ENCODE assay signal across 8 cellular contexts in the genomic region with DNA sequence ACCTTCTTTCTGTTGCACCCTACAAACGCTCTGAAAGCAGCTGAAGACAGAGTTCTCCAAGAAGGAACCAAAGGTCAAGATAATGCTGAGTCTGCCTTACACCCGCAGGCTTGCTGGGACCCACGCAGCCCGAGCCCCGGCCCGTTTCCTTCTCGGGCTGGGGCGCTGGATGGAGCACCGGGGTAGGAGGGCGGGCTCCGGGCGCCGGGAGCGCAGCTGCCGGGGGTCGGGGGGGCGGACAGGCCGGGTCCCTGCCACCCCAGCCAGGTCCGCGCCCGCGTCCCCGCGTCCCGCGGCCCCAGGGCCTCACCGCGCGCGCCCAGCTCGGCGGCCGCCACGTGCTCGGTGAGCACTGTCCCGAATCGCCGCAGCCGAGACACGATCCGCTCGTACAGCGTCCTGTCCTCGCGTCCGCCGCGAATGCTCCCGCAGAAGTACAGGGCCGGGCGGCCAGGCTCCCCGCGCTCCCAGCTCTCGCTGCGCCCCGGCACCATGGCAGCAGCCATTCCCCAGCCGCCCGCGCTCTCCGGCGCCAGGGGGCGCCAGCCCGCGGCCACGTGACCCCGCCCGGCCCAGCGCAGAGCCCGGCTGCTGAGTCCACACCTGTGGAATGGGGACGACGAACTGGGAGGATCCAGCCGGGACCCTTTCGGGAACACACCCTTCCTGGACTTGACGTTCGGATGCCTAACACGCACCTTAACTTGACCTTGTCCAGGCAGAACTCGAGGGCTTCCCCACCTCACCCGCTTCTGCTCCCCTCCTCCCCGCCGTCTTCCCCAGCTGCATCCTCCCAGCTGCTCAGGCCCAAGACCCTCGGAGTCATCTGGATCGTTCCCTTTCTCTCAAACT. TPM values are rescaled to one million over a fixed set of nuclear protein-coding genes. Genes with fewer than 3 reads are reported as not detected.
DNase-seq lines count a peak whose midpoint lies in the region; ATAC-seq and TF ChIP-seq lines count a peak whose summit lies in the region.

A gene with protein sequence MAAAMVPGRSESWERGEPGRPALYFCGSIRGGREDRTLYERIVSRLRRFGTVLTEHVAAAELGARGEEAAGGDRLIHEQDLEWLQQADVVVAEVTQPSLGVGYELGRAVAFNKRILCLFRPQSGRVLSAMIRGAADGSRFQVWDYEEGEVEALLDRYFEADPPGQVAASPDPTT (minus strand): TSS at position 531 of the 852 bp plus-strand sequence. CDS start 25 bp downstream, at position 506.

- in situ Hi-C loops in endometrial microvascular endothelial cells (cut with HindIII; ENCODE audit: inconsistent ontology term, low pct_unique_long_range_greater_than_20kb, low sequenced_read_pairs), result no loop called here

- ATAC-seq in GM18858 (IDR thresholded peaks at IDR 0.05; ENCODE audit: unreplicated experiment) (peak; percentile 50), HG03108 (IDR thresholded peaks at IDR 0.05; ENCODE audit: unreplicated experiment) (peak; percentile 63)

- peak; percentile 58 for TF ChIP-seq CTCF in AG09309 (IDR thresholded peaks at IDR 0.05; ENCODE audit: control insufficient read depth, insufficient read depth, low read depth, low read length, missing control alignments)

- peak; percentile 3 for DNase-seq in AG09309 (ENCODE audit: low read depth)
- DNase-seq in NCI-H774 (lab: John Stamatoyannopoulos, UW), result peak; percentile 66
- peak; percentile 64 to 76 (median 65) for DNase-seq in activated CD8-positive, alpha-beta memory T cell treated with anti-CD3 and anti-CD28 coated beads for 48 hours (ENCODE audit: low read depth in 2 of 3, low spot score in 2 of 3)
- peak; percentile 95 for DNase-seq in mesenteric fat pad (ENCODE audit: low spot score)
- peak; percentile 73 for DNase-seq in stimulated activated CD8-positive, alpha-beta memory T cell treated with anti-CD3 and anti-CD28 coated beads, Interleukin-15, amount 100 ng/mL, for 24 hours (ENCODE audit: low read depth)

- H3K4me3 ChIP-seq in AG09309 (ENCODE audit: control insufficient read depth, low read depth, low read length), result peak within 1 kb of the TSS; percentile 38

RNA-seq across cellular contexts. Expression of the gene that starts here (rescaled TPM):
- 121 TPM for total RNA-seq in endometrial microvascular endothelial cells (ENCODE audit: inconsistent ontology term)
- 36.5 TPM for total RNA-seq in mesenteric fat pad

Comparison
In these comparisons a context has a peak if more than half of its experiments do, and no peak if none do; other contexts are left out.
1. Peak in every context shown above with its lines: DNase-seq, ATAC-seq and H3K4me3 ChIP-seq.
2. DNase-seq: peak in every context shown above with its lines; median percentile 95 in mesenteric fat pad; 73 in stimulated activated CD8-positive, alpha-beta memory T cell treated with anti-CD3 and anti-CD28 coated beads, Interleukin-15, amount 100 ng/mL, for 24 hours; 66 in NCI-H774; 65 in activated CD8-positive, alpha-beta memory T cell treated with anti-CD3 and anti-CD28 coated beads for 48 hours; 3 in AG09309.